ENCODE assay signal across 17 cellular contexts in genomic region chr20:23078351-23078993, GRCh38.
A peak's percentile ranks its signal among the peaks of the same experiment; 100 is the strongest.
DNase-seq lines count a peak whose midpoint lies in the region; ATAC-seq and FAIRE-seq lines count a peak whose summit lies in the region.
"Had no signal": no experiment of that assay in that cellular context is flagged by ENCODE, and none has a peak within 500 bp of the region (broad histone marks: within the 10 kb centered on the region; RNA-seq: fewer than 3 reads in every experiment).

No MANE protein-coding gene starts in this region.

- no peak overlapping the region for H3K4me3 ChIP-seq in BLaER1 treated with 17β-estradiol and CSF1 and Interleukin-3, amounts not matched to agents 10 nM and 100 nM
- H3K4me3 ChIP-seq: spleen had no signal

- no peak for ATAC-seq in GM21360 (IDR thresholded peaks at IDR 0.05; ENCODE audit: unreplicated experiment)
- ATAC-seq: stimulated activated naive CD8-positive, alpha-beta T cell treated with anti-CD3 and anti-CD28 coated beads, Interleukin-15, Interleukin-2, amounts not matched to agents 100 U/mL and 50 U/mL, for 24 hours; T-cell had no signal

- peaks cover 10 to 60% (median 41%) of the 10 kb centered on the region in 10 experiments; a peak in 19 of 20 replicates for H3K4me1 ChIP-seq in BLaER1 treated with 17β-estradiol and CSF1 and Interleukin-3, amounts not matched to agents 10 nM and 100 nM

- DNase-seq in NCI-H1105 (lab: John Stamatoyannopoulos, UW) (peak; percentile 63), cerebellar cortex (ENCODE audit: low spot score) (peak; percentile 89), NCI-H2227 (lab: John Stamatoyannopoulos, UW; ENCODE audit: unreplicated experiment) (no peak), NCI-H748 (lab: John Stamatoyannopoulos, UW; ENCODE audit: unreplicated experiment) (no peak), NCI-H2196 (lab: John Stamatoyannopoulos, UW; ENCODE audit: unreplicated experiment) (no peak)
- DNase-seq: activated effector memory CD4-positive, alpha-beta T cell treated with anti-CD3 and anti-CD28 coated beads, Interleukin-2, amount 50 U/mL, for 16 hours; DMS 273 treated with DMSO at 0.1 percent for 48 hours; MM.1S; NCI-H510A treated with DMSO at 0.1 percent for 48 hours; spleen; stimulated activated naive CD8-positive, alpha-beta T cell treated with anti-CD3 and anti-CD28 coated beads, Interleukin-15, Interleukin-2, amounts not matched to agents 100 U/mL and 50 U/mL, for 24 hours; T-cell had no signal

- H3K9ac ChIP-seq in BLaER1 treated with 17β-estradiol and CSF1 and Interleukin-3, amounts not matched to agents 10 nM and 100 nM = no peak overlapping the region

- peak; percentile 97 for FAIRE-seq in islet of Langerhans (lab: Jason Lieb, UNC)
- FAIRE-seq: frontal cortex, GM18507 had no signal

- peak overlapping the region in 6 of 11 experiments; percentile 17 to 99 (median 32); a peak in 7 of 22 replicates for H3K4me2 ChIP-seq in BLaER1 treated with 17β-estradiol and CSF1 and Interleukin-3, amounts not matched to agents 10 nM and 100 nM

- peaks cover 0 to 69% (median 40%) of the 10 kb centered on the region in 11 experiments; a peak in 13 of 22 replicates for H3K36me3 ChIP-seq in BLaER1 treated with 17β-estradiol and CSF1 and Interleukin-3, amounts not matched to agents 10 nM and 100 nM

- no peaks in the 10 kb centered on the region for H3K9me3 ChIP-seq in BLaER1 treated with 17β-estradiol and CSF1 and Interleukin-3, amounts not matched to agents 10 nM and 100 nM (replicated peaks in 1 of 11)
- H3K9me3 ChIP-seq: spleen had no signal

- no peak overlapping the region for H3K27ac ChIP-seq in BLaER1 treated with 17β-estradiol and CSF1 and Interleukin-3, amounts not matched to agents 10 nM and 100 nM
- H3K27ac ChIP-seq: spleen had no signal

- peaks cover 0 to 52% (median 0%) of the 10 kb centered on the region in 11 experiments; a peak in 7 of 22 replicates for H4K20me1 ChIP-seq in BLaER1 treated with 17β-estradiol and CSF1 and Interleukin-3, amounts not matched to agents 10 nM and 100 nM

- H3K27me3 ChIP-seq in BLaER1 treated with 17β-estradiol and CSF1 and Interleukin-3, amounts not matched to agents 10 nM and 100 nM = no peaks in the 10 kb centered on the region
- H3K27me3 ChIP-seq: spleen had no signal

Comparison
In these comparisons a context has a peak if more than half of its experiments do, and no peak if none do; other contexts are left out.
1. DNase-seq: peak in NCI-H1105 (single experiment) and cerebellar cortex (single experiment); none in NCI-H2227 (single experiment), NCI-H748 (single experiment) and NCI-H2196 (single experiment).